In the genomic region with DNA sequence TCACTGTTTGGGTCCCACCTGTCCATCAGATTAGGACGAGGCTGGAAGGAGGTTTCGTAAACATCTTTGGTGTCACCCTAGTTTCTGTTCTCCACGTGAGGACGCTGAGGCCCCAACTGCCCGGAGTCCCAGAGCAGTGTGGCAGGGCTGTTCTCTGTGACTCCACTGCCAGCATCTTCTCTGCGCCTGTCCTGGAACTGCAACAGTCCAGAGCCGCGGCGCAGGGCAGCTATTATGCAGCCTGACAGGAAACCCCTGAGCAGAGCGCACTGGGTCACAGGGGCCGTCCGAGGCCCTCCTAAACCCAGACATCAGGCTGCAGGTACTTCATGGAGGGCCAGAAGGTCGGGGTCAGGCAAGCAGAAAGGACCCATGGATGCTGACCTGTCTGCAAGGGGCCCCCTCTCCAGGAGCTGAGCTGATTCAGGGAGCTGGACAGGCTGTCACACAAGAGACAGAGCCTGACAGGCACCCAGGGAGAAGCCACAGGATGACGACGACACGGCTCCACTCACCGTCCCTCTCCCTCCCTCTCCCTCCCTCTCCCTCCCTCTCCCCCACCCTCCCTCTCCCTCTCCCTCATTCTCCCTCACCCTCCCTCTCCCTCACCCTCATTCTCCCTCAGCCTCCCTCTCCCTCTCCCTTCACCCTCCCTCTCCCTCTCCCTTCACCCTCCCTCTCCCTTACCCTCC, we compare ENCODE assay signal across 2 cellular contexts.
TF ChIP-seq lines count a peak whose summit lies in the region.

No MANE protein-coding gene starts in this region.

TF ChIP-seq in SK-N-SH, 30 proteins besides CTCF, POLR2A, EP300 and RAD21:
- TF ChIP-seq GABPA (IDR thresholded peaks at IDR 0.05; ENCODE audit: low read depth) = no peak
- TF ChIP-seq CHD2 (IDR thresholded peaks at IDR 0.05; ENCODE audit: low read length, partially characterized antibody) = peak; percentile 46

TF ChIP-seq in SK-N-SH treated with all-trans-retinoic acid at 6 μM for 48 hours, 23 proteins besides CTCF, POLR2A, EP300 and RAD21:
- TF ChIP-seq ZNF70 (CRISPR knock-in tag; IDR thresholded peaks at IDR 0.05) (no peak), ESRRG (CRISPR knock-in tag; IDR thresholded peaks at IDR 0.05) (no peak), TOX (CRISPR knock-in tag; IDR thresholded peaks at IDR 0.05; ENCODE audit: borderline replicate concordance) (no peak), ZNF565 (CRISPR knock-in tag; conservative IDR thresholded peaks at IDR 0.05; ENCODE audit: low read depth) (no peak), SNAI2 (CRISPR knock-in tag; IDR thresholded peaks at IDR 0.05) (no peak), TCF4 (CRISPR knock-in tag; IDR thresholded peaks at IDR 0.05; ENCODE audit: borderline replicate concordance) (no peak), ZFP30 (CRISPR knock-in tag; IDR thresholded peaks at IDR 0.05) (no peak), ZFP3 (CRISPR knock-in tag; IDR thresholded peaks at IDR 0.05) (no peak), CSDC2 (CRISPR knock-in tag; IDR thresholded peaks at IDR 0.05) (no peak), ZC3H10 (CRISPR knock-in tag; IDR thresholded peaks at IDR 0.05) (no peak), ARNTL (CRISPR knock-in tag; IDR thresholded peaks at IDR 0.05; ENCODE audit: borderline replicate concordance, low read depth) (no peak), PPARA (CRISPR knock-in tag; IDR thresholded peaks at IDR 0.05; ENCODE audit: borderline replicate concordance) (no peak), RARB (CRISPR knock-in tag; IDR thresholded peaks at IDR 0.05) (no peak), OSR1 (CRISPR knock-in tag; IDR thresholded peaks at IDR 0.05) (no peak)
- TF ChIP-seq, protein P1, sequence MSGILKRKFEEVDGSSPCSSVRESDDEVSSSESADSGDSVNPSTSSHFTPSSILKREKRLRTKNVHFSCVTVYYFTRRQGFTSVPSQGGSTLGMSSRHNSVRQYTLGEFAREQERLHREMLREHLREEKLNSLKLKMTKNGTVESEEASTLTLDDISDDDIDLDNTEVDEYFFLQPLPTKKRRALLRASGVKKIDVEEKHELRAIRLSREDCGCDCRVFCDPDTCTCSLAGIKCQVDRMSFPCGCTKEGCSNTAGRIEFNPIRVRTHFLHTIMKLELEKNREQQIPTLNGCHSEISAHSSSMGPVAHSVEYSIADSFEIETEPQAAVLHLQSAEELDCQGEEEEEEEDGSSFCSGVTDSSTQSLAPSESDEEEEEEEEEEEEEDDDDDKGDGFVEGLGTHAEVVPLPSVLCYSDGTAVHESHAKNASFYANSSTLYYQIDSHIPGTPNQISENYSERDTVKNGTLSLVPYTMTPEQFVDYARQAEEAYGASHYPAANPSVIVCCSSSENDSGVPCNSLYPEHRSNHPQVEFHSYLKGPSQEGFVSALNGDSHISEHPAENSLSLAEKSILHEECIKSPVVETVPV (CRISPR knock-in tag; IDR thresholded peaks at IDR 0.05) = no peak
- TF ChIP-seq, protein P2, sequence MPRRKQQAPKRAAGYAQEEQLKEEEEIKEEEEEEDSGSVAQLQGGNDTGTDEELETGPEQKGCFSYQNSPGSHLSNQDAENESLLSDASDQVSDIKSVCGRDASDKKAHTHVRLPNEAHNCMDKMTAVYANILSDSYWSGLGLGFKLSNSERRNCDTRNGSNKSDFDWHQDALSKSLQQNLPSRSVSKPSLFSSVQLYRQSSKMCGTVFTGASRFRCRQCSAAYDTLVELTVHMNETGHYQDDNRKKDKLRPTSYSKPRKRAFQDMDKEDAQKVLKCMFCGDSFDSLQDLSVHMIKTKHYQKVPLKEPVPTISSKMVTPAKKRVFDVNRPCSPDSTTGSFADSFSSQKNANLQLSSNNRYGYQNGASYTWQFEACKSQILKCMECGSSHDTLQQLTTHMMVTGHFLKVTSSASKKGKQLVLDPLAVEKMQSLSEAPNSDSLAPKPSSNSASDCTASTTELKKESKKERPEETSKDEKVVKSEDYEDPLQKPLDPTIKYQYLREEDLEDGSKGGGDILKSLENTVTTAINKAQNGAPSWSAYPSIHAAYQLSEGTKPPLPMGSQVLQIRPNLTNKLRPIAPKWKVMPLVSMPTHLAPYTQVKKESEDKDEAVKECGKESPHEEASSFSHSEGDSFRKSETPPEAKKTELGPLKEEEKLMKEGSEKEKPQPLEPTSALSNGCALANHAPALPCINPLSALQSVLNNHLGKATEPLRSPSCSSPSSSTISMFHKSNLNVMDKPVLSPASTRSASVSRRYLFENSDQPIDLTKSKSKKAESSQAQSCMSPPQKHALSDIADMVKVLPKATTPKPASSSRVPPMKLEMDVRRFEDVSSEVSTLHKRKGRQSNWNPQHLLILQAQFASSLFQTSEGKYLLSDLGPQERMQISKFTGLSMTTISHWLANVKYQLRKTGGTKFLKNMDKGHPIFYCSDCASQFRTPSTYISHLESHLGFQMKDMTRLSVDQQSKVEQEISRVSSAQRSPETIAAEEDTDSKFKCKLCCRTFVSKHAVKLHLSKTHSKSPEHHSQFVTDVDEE (CRISPR knock-in tag; IDR thresholded peaks at IDR 0.05) = no peak
